In genomic region chr21:26626187-26626586, GRCh38 we compare ENCODE assay signal across 28 cellular contexts. TPM values are rescaled to one million over a fixed set of nuclear protein-coding genes. Genes with fewer than 3 reads are reported as not detected.
"Had no signal": no experiment of that assay in that cellular context is flagged by ENCODE, and none has a peak within 500 bp of the region (broad histone marks: within the 10 kb centered on the region; RNA-seq: fewer than 3 reads in every experiment).

No MANE protein-coding gene starts in this region.

- H3K4me1 Mint-ChIP-seq: naive thymus-derived CD4-positive, alpha-beta T cell; natural killer cell; nephron; neural progenitor cell; stimulated activated naive B cell treated with anti-CD40 and anti-IgM and Interleukin-4, amounts not matched to agents 10 μg/mL and 1 μg/mL and 100 μg/mL, for 72 hours had no signal

- H3K27ac Mint-ChIP-seq: naive thymus-derived CD4-positive, alpha-beta T cell; natural killer cell; nephron; neural progenitor cell; progenitor cell of endocrine pancreas; stimulated activated naive B cell treated with anti-CD40 and anti-IgM and Interleukin-4, amounts not matched to agents 10 μg/mL and 1 μg/mL and 100 μg/mL, for 72 hours; stimulated activated naive CD8-positive, alpha-beta T cell treated with anti-CD3 and anti-CD28 coated beads, Interleukin-15, Interleukin-2, amounts not matched to agents 100 ng/mL and 50 ng/mL, for 24 hours had no signal

- H3K27me3 ChIP-seq: neural progenitor cell, neutrophil, ovary, right lobe of liver, sigmoid colon, stomach, thyroid gland, tibial nerve, upper lobe of left lung, vagina had no signal

- H3K4me1 ChIP-seq: neural progenitor cell, parathyroid adenoma, psoas muscle, right lobe of liver, sigmoid colon, stomach, thyroid gland, tibial nerve, upper lobe of left lung, vagina had no signal

- H3K9ac ChIP-seq: neural progenitor cell, parathyroid adenoma had no signal

- H3K9me3 ChIP-seq: neutrophil, ovary, psoas muscle, right lobe of liver, sigmoid colon, thoracic aorta, thyroid gland, upper lobe of left lung, vagina had no signal

- H3K4me3 Mint-ChIP-seq: naive thymus-derived CD4-positive, alpha-beta T cell; natural killer cell; nephron; neural progenitor cell; stimulated activated naive B cell treated with anti-CD40 and anti-IgM and Interleukin-4, amounts not matched to agents 10 μg/mL and 1 μg/mL and 100 μg/mL, for 72 hours; stimulated activated naive CD8-positive, alpha-beta T cell treated with anti-CD3 and anti-CD28 coated beads, Interleukin-15, Interleukin-2, amounts not matched to agents 100 ng/mL and 50 ng/mL, for 24 hours had no signal

- DNase-seq: naive thymus-derived CD4-positive, alpha-beta T cell; natural killer cell; nucleus accumbens; ovary; right cardiac atrium; right lobe of liver; sigmoid colon; small intestine; stimulated activated CD4-positive, alpha-beta T cell treated with anti-CD3 and anti-CD28 coated beads, Interleukin-15, amount 100 ng/mL, for 24 hours; stimulated activated CD4-positive, alpha-beta T cell treated with anti-CD3 and anti-CD28 coated beads, Interleukin-2, amount 100 ng/mL, for 24 hours; stimulated activated CD4-positive, alpha-beta T cell treated with anti-CD3 and anti-CD28 coated beads, Interleukin-2, amount 100 ng/mL, for 48 hours; stimulated activated CD4-positive, alpha-beta T cell treated with anti-CD3 and anti-CD28 coated beads, Interleukin-4, amount 100 ng/mL, for 24 hours; stimulated activated naive B cell treated with anti-CD40 and anti-IgM and Interleukin-4, amounts not matched to agents 10 μg/mL and 1 μg/mL and 100 μg/mL, for 72 hours; stimulated activated naive CD4-positive, alpha-beta T cell treated with Interleukin-2 at 50 U/mL for 16 hours; stomach; thyroid gland; trophoblast cell had no signal

- H3K79me2 ChIP-seq: parathyroid adenoma had no signal

- H3K9me3 Mint-ChIP-seq: stimulated activated naive CD8-positive, alpha-beta T cell treated with anti-CD3 and anti-CD28 coated beads, Interleukin-15, Interleukin-2, amounts not matched to agents 100 ng/mL and 50 ng/mL, for 24 hours had no signal

- H2AFZ ChIP-seq: neural progenitor cell, parathyroid adenoma had no signal

- H3K27ac ChIP-seq: neural progenitor cell, neutrophil, ovary, parathyroid adenoma, psoas muscle, right lobe of liver, sigmoid colon, stomach, thoracic aorta, thyroid gland, tibial nerve, upper lobe of left lung, vagina had no signal

- H3K4me2 ChIP-seq: neural progenitor cell had no signal

- H3K36me3 Mint-ChIP-seq: natural killer cell; neural progenitor cell; stimulated activated naive B cell treated with anti-CD40 and anti-IgM and Interleukin-4, amounts not matched to agents 10 μg/mL and 1 μg/mL and 100 μg/mL, for 72 hours had no signal

- H3K4me3 ChIP-seq: neural progenitor cell, ovary, psoas muscle, right lobe of liver, sigmoid colon, stomach, thoracic aorta, thyroid gland, tibial nerve, upper lobe of left lung, vagina had no signal

- ATAC-seq: naive thymus-derived CD4-positive, alpha-beta T cell; natural killer cell; psoas muscle; right cardiac atrium had no signal

- H3K36me3 ChIP-seq: neural progenitor cell, neutrophil, ovary, right lobe of liver, sigmoid colon, stomach, thoracic aorta, thyroid gland, tibial nerve, upper lobe of left lung, vagina had no signal

RNA-seq across cellular contexts. Expression of gene CYYR1, which starts 53.1 kb away (rescaled TPM):
- total RNA-seq: naive thymus-derived CD4-positive, alpha-beta T cell; natural killer cell had no signal
- polyA plus RNA-seq: naive thymus-derived CD4-positive, alpha-beta T cell had no signal
